ENCODE assay signal across 1 cellular context in genomic region chr21:43727571-43728466, GRCh38.
TF ChIP-seq lines count a peak whose summit lies in the region.

No MANE protein-coding gene starts in this region.

TF ChIP-seq in K562, 482 proteins besides CTCF, POLR2A, EP300 and RAD21 (continued from another document and continues in another):
- TF ChIP-seq RNF219 (CRISPR knock-in tag; IDR thresholded peaks at IDR 0.05) (no peak), NONO (IDR thresholded peaks at IDR 0.05; ENCODE audit: low read depth in 2 of 2, low read length in 1 of 2) (no peak), KLF10 (CRISPR knock-in tag; IDR thresholded peaks at IDR 0.05) (no peak), ZBTB9 (CRISPR knock-in tag; IDR thresholded peaks at IDR 0.05) (peak; percentile 54; the same call in 1 of the 2 replicates), ESRRB (CRISPR knock-in tag; IDR thresholded peaks at IDR 0.05; ENCODE audit: borderline replicate concordance) (no peak), ZNF274 (IDR thresholded peaks at IDR 0.05; ENCODE audit: borderline replicate concordance, low read depth, low read length) (no peak), ZNF280A (IDR thresholded peaks at IDR 0.05; ENCODE audit: low read depth, partially characterized antibody) (no peak), NFIC (IDR thresholded peaks at IDR 0.05) (no peak), CTCFL (IDR thresholded peaks at IDR 0.05; ENCODE audit: borderline replicate concordance, insufficient read depth, low read depth, low read length, poor library complexity, severe bottlenecking) (no peak), ZBTB11 (CRISPR knock-in tag; IDR thresholded peaks at IDR 0.05) (no peak), MED1 (CRISPR knock-in tag; IDR thresholded peaks at IDR 0.05; ENCODE audit: borderline replicate concordance) (0 out of 2 replicates have a peak, but pooled peaks have one; percentile 69), GABPB2 (CRISPR knock-in tag; conservative IDR thresholded peaks at IDR 0.05) (no peak), ZNF76 (CRISPR knock-in tag; IDR thresholded peaks at IDR 0.05; ENCODE audit: borderline replicate concordance) (no peak), TGIF2 (CRISPR knock-in tag; IDR thresholded peaks at IDR 0.05) (no peak), ATF4 (CRISPR knock-in tag; IDR thresholded peaks at IDR 0.05) (no peak), MTA3 (IDR thresholded peaks at IDR 0.05; ENCODE audit: borderline replicate concordance) (0 out of 2 replicates have a peak, but pooled peaks have one; percentile 34), SFPQ (IDR thresholded peaks at IDR 0.05; ENCODE audit: low read depth, low read length) (no peak), TAF15 (IDR thresholded peaks at IDR 0.05; ENCODE audit: low read depth, low read length) (no peak), ZNF445 (CRISPR knock-in tag; IDR thresholded peaks at IDR 0.05; ENCODE audit: low read depth) (no peak), DDX20 (tag; IDR thresholded peaks at IDR 0.05; ENCODE audit: low read depth) (no peak), ATF1 (CRISPR knock-in tag; IDR thresholded peaks at IDR 0.05) (no peak), ATF1 (tag; IDR thresholded peaks at IDR 0.05) (no peak), TRIM24 (IDR thresholded peaks at IDR 0.05) (no peak), GATA2 (CRISPR knock-in tag; IDR thresholded peaks at IDR 0.05) (no peak), NFE2 (IDR thresholded peaks at IDR 0.05; ENCODE audit: low read depth) (no peak), MCM5 (IDR thresholded peaks at IDR 0.05; ENCODE audit: low read depth) (no peak), SLC30A9 (CRISPR knock-in tag; IDR thresholded peaks at IDR 0.05) (no peak), HEY1 (CRISPR knock-in tag; IDR thresholded peaks at IDR 0.05; ENCODE audit: borderline replicate concordance) (no peak), ZNF609 (CRISPR knock-in tag; IDR thresholded peaks at IDR 0.05; ENCODE audit: borderline replicate concordance) (no peak), BRCA1 (IDR thresholded peaks at IDR 0.05) (no peak), BRCA1 (CRISPR knock-in tag; IDR thresholded peaks at IDR 0.05) (peak; percentile 65; the same call in 1 of the 2 replicates), ZNF324 (CRISPR knock-in tag; IDR thresholded peaks at IDR 0.05) (peak; percentile 44; the same call in 1 of the 2 replicates), TOE1 (IDR thresholded peaks at IDR 0.05; ENCODE audit: borderline replicate concordance) (peak; percentile 96), TOE1 (CRISPR knock-in tag; IDR thresholded peaks at IDR 0.05; ENCODE audit: borderline replicate concordance, low read depth) (no peak), PRPF4 (IDR thresholded peaks at IDR 0.05; ENCODE audit: insufficient read depth, low read depth, low read length, poor library complexity, severe bottlenecking) (no peak), E2F4 (CRISPR knock-in tag; IDR thresholded peaks at IDR 0.05; ENCODE audit: low read depth) (no peak), CHAMP1 (IDR thresholded peaks at IDR 0.05) (no peak)
